Comparison of ENCODE assay signal across 22 cellular contexts in genomic region chr12:55051197-55051920, GRCh38. TPM values are rescaled to one million over a fixed set of nuclear protein-coding genes. Genes with fewer than 3 reads are reported as not detected.
"Had no signal": no experiment of that assay in that cellular context is flagged by ENCODE, and none has a peak within 500 bp of the region (broad histone marks: within the 10 kb centered on the region; RNA-seq: fewer than 3 reads in every experiment).

No MANE protein-coding gene starts in this region.

- ATAC-seq: activated CD8-positive, alpha-beta T cell treated with anti-CD3 and anti-CD28 coated beads, Interleukin-2, amount 10 ng/mL, durations not matched to agents 7 days and 5 days; heart left ventricle; left colon; lower lobe of right lung; sciatic nerve; T-helper 17 cell had no signal

- H3K36me3 Mint-ChIP-seq: activated naive CD4-positive, alpha-beta T cell treated with anti-CD3 and anti-CD28 coated beads, Interleukin-2, amount 50 U/mL, for 24 hours; mesothelial cell of epicardium had no signal

- H3K4me3 ChIP-seq: coronary artery, heart left ventricle, lower lobe of right lung, ovary, thoracic aorta had no signal

- DNase-seq: activated B cell treated with CpG ODN at 0.5 μM for 24 hours; activated CD4-positive, alpha-beta T cell treated with anti-CD3 and anti-CD28 coated beads for 48 hours; activated CD8-positive, alpha-beta memory T cell treated with anti-CD3 and anti-CD28 coated beads, Interleukin-2, amount 50 U/mL, for 4 hours; activated CD8-positive, alpha-beta T cell treated with anti-CD3 and anti-CD28 coated beads, Interleukin-2, amount 10 ng/mL, durations not matched to agents 7 days and 5 days; activated effector memory CD4-positive, alpha-beta T cell treated with anti-CD3 and anti-CD28 coated beads, Interleukin-2, amount 50 U/mL, for 16 hours; activated T-cell treated with anti-CD3 and anti-CD28 coated beads, Interleukin-2, amount 50 U/mL, for 48 hours; amniotic stem cell; central memory CD4-positive, alpha-beta T cell; effector CD4-positive, alpha-beta T cell; heart left ventricle; left colon; lower lobe of right lung; ovary; stimulated activated CD4-positive, alpha-beta T cell treated with anti-CD3 and anti-CD28 coated beads, Interleukin-1b, Interleukin-23, amount 100 ng/mL, for 48 hours; T-helper 17 cell had no signal

- H3K36me3 ChIP-seq: heart left ventricle, lower lobe of right lung, ovary, thoracic aorta had no signal

- H3K9me3 Mint-ChIP-seq: activated B cell treated with CpG ODN at 0.5 μM for 24 hours; activated naive CD4-positive, alpha-beta T cell treated with anti-CD3 and anti-CD28 coated beads, Interleukin-2, amount 50 U/mL, for 24 hours; mesothelial cell of epicardium had no signal

- H3K4me3 Mint-ChIP-seq: activated B cell treated with CpG ODN at 0.5 μM for 24 hours; activated CD8-positive, alpha-beta T cell treated with anti-CD3 and anti-CD28 coated beads, Interleukin-2, amount 10 ng/mL, durations not matched to agents 7 days and 5 days; activated naive CD4-positive, alpha-beta T cell treated with anti-CD3 and anti-CD28 coated beads, Interleukin-2, amount 50 U/mL, for 24 hours; mesothelial cell of epicardium; T-helper 17 cell had no signal

- H3K27me3 ChIP-seq: ovary had no signal

- H3K9me3 ChIP-seq: heart left ventricle, lower lobe of right lung, ovary, thoracic aorta had no signal

- H3K4me1 Mint-ChIP-seq: activated B cell treated with CpG ODN at 0.5 μM for 24 hours; activated naive CD4-positive, alpha-beta T cell treated with anti-CD3 and anti-CD28 coated beads, Interleukin-2, amount 50 U/mL, for 24 hours; mesothelial cell of epicardium had no signal

- H3K27me3 Mint-ChIP-seq: activated naive CD4-positive, alpha-beta T cell treated with anti-CD3 and anti-CD28 coated beads, Interleukin-2, amount 50 U/mL, for 24 hours had no signal

- H3K27ac ChIP-seq: coronary artery, heart left ventricle, lower lobe of right lung, ovary, thoracic aorta had no signal

- H3K4me1 ChIP-seq: heart left ventricle, lower lobe of right lung had no signal

- H3K27ac Mint-ChIP-seq: activated B cell treated with CpG ODN at 0.5 μM for 24 hours; activated CD8-positive, alpha-beta T cell treated with anti-CD3 and anti-CD28 coated beads, Interleukin-2, amount 10 ng/mL, durations not matched to agents 7 days and 5 days; activated naive CD4-positive, alpha-beta T cell treated with anti-CD3 and anti-CD28 coated beads, Interleukin-2, amount 50 U/mL, for 24 hours; mesothelial cell of epicardium; T-helper 17 cell had no signal

RNA-seq across cellular contexts. Expression of gene NEUROD4, which starts 31.6 kb away (rescaled TPM):
- total RNA-seq: activated B cell treated with CpG ODN at 0.5 μM for 24 hours; activated CD8-positive, alpha-beta T cell treated with anti-CD3 and anti-CD28 coated beads, Interleukin-2, amount 10 ng/mL, durations not matched to agents 7 days and 5 days; heart left ventricle; left colon; lower lobe of right lung; mesothelial cell of epicardium; myocyte; ovary; sciatic nerve; T-helper 17 cell; thoracic aorta; ureter had no signal
- polyA plus RNA-seq: heart left ventricle, ovary had no signal
